8 cellular contexts compared by ENCODE assay signal in genomic region chr5:95822408-95823240, GRCh38. TPM values are rescaled to one million over a fixed set of nuclear protein-coding genes. Genes with fewer than 3 reads are reported as not detected.
DNase-seq lines count a peak whose midpoint lies in the region; ATAC-seq and TF ChIP-seq lines count a peak whose summit lies in the region.

Gene GLRX, minus strand, starts transcription at chr5:95822726. Its CDS starts 64 bp downstream, at chr5:95822662.

- peak; percentile 47 for DNase-seq in NCI-H510A treated with DMSO at 0.1 percent for 48 hours (lab: John Stamatoyannopoulos, UW)
- no peak for DNase-seq in NCI-H510A (lab: John Stamatoyannopoulos, UW)
- peak; percentile 87 for DNase-seq in GM23338 (ENCODE audit: low spot score)
- peak; percentile 86 for DNase-seq in mammary epithelial cell
- peak; percentile 76 for DNase-seq in sciatic nerve (ENCODE audit: low spot score)

- H3F3A ChIP-seq in GM23338 (replicated peaks; ENCODE audit: low read depth), result no peaks in the 10 kb centered on the region

- H3K27ac Mint-ChIP-seq in GM23338, result peak within 1 kb of the TSS; percentile 86

- TF ChIP-seq CTCF in GM23338 (conservative IDR thresholded peaks at IDR 0.05; ENCODE audit: low read depth in 2 of 2) (no peak), mammary epithelial cell (conservative IDR thresholded peaks at IDR 0.05 in 1 of 2, IDR thresholded peaks at IDR 0.05 in 1 of 2; ENCODE audit: extremely low read depth in 1 of 2, insufficient read depth in 1 of 2, low read depth in 1 of 2, low read length in 2 of 2) (no peak)

- H3K4me2 ChIP-seq in GM23338 (peak within 1 kb of the TSS; percentile 84), mammary epithelial cell (ENCODE audit: insufficient read depth, low read depth, low read length) (peak within 1 kb of the TSS; percentile 89)

- H3K4me1 Mint-ChIP-seq in GM23338, result peaks cover 40% of the 10 kb centered on the region

- dilution Hi-C loops in mammary epithelial cell (cut with HindIII; ENCODE audit: low sequenced_read_pairs), result no loop called here

- H3K9me3 ChIP-seq in KOPT-K1 (ENCODE audit: insufficient read depth, low read length, poor library complexity, severe bottlenecking) (no peaks in the 10 kb centered on the region), mammary epithelial cell (replicated peaks; ENCODE audit: insufficient read depth, low read length) (no peaks in the 10 kb centered on the region), iPS-18a (ENCODE audit: control insufficient read depth, low read depth, low read length) (no peaks in the 10 kb centered on the region)

- H3K36me3 ChIP-seq in GM23338 (ENCODE audit: insufficient read depth) (no peaks in the 10 kb centered on the region), KOPT-K1 (ENCODE audit: insufficient read depth, low read length) (peaks cover 13% of the 10 kb centered on the region), mammary epithelial cell (ENCODE audit: insufficient read depth, low read length) (no peaks in the 10 kb centered on the region), iPS-18a (ENCODE audit: control insufficient read depth, low read depth, low read length) (no peaks in the 10 kb centered on the region)

- peak within 1 kb of the TSS; percentile 29; the same call in 1 of the 2 replicates for H3K27ac ChIP-seq in GM23338 (ENCODE audit: low read depth)
- H3K27ac ChIP-seq in KOPT-K1 (ENCODE audit: low read depth, low read length, poor library complexity, severe bottlenecking), result peak within 1 kb of the TSS; percentile 93
- H3K27ac ChIP-seq in mammary epithelial cell (ENCODE audit: insufficient read depth, low read depth, low read length), result peak within 1 kb of the TSS; percentile 14
- H3K27ac ChIP-seq in iPS-18a (ENCODE audit: low read length), result no peak within 1 kb of the TSS

- H3K9ac ChIP-seq in mammary epithelial cell (ENCODE audit: insufficient read depth, low read length) (no peak within 1 kb of the TSS), iPS-18a (ENCODE audit: low read length) (peak within 1 kb of the TSS; percentile 64)

- no peaks in the 10 kb centered on the region for H3K9me2 ChIP-seq in GM23338 (ENCODE audit: insufficient read depth)

- H3K36me3 Mint-ChIP-seq in GM23338 (ENCODE audit: low read depth), result no peaks in the 10 kb centered on the region

- peak within 1 kb of the TSS; percentile 94 for H3K4me3 Mint-ChIP-seq in GM23338

- H4K20me1 ChIP-seq in GM23338 (replicated peaks; ENCODE audit: insufficient read depth) (no peaks in the 10 kb centered on the region), mammary epithelial cell (ENCODE audit: insufficient read depth, low read length) (no peaks in the 10 kb centered on the region)

- H3K27me3 Mint-ChIP-seq in GM23338 (ENCODE audit: insufficient read depth, low read depth, poor library complexity), result peaks cover 6% of the 10 kb centered on the region

- ATAC-seq in GM23338, result peak; percentile 86
- ATAC-seq in sciatic nerve, result peak; percentile 78

- H3K79me2 ChIP-seq in GM23338 (replicated peaks; ENCODE audit: insufficient read depth), result 0 out of 2 replicates have a peak, but pooled peaks cover 5% of the 10 kb centered on the region
- H3K79me2 ChIP-seq in mammary epithelial cell (ENCODE audit: insufficient read depth, low read length), result no peaks in the 10 kb centered on the region

- peaks cover 23% of the 10 kb centered on the region for H3K4me1 ChIP-seq in GM23338 (ENCODE audit: insufficient read depth)
- peaks cover 15% of the 10 kb centered on the region for H3K4me1 ChIP-seq in mammary epithelial cell (ENCODE audit: insufficient read depth, low read length)
- H3K4me1 ChIP-seq in iPS-18a (ENCODE audit: control insufficient read depth, low read depth, low read length), result peaks cover 29% of the 10 kb centered on the region

- H2AFZ ChIP-seq in GM23338 (peak within 1 kb of the TSS; percentile 97), mammary epithelial cell (ENCODE audit: low read depth, low read length) (peak within 1 kb of the TSS; percentile 97)

- WGBS in mammary epithelial cell (ENCODE audit: low coverage, missing lambda C conversion rate), result 1% methylated on average over 12 of the region's 14 CpGs

- CTCF ChIA-PET in mammary epithelial cell (lab: Charles Lee; ENCODE audit: low non-redundant PET), result no interaction called here

- in situ Hi-C loops in mammary epithelial cell (cut with MboI; ENCODE audit: low sequenced_read_pairs in 2 of 2), result no loop called here

- intact Hi-C loops in T-helper 1 cell treated with Interleukin-12 subunit alpha and Interleukin-12 subunit beta and Interleukin-4 antibody, amounts not matched to agents 30 ng/mL and 1 ng/mL, for 36 hours (cut with micrococcal nuclease), result loop anchor here (1.0 to 5.0 kb wide), 15 partner anchors 13 to 1710 kb away; partner anchors contain the start of genes ARSK, ERAP1, ERAP2 and LNPEP
- intact Hi-C loops in mammary epithelial cell (cut with micrococcal nuclease), result no loop called here
- intact Hi-C loops in sciatic nerve (cut with DNase I), result no loop called here

- BruUV-seq in mammary epithelial cell (replicated peaks; lab: Mats Ljungman, UMichigan), result no TSS peak

- no peaks in the 10 kb centered on the region for H3K27me3 ChIP-seq in GM23338 (ENCODE audit: insufficient read depth)
- no peaks in the 10 kb centered on the region for H3K27me3 ChIP-seq in mammary epithelial cell (ENCODE audit: insufficient read depth, low read length)
- no peaks in the 10 kb centered on the region for H3K27me3 ChIP-seq in iPS-18a (ENCODE audit: control insufficient read depth, insufficient read depth, low read length)

- no peaks in the 10 kb centered on the region for H3K9me3 Mint-ChIP-seq in GM23338

- H3K4me3 ChIP-seq in GM23338 (peak within 1 kb of the TSS; percentile 77), mammary epithelial cell (replicated peaks in 1 of 3; ENCODE audit: insufficient read depth in 1 of 3, low read depth in 2 of 3, low read length in 3 of 3) (peak within 1 kb of the TSS; percentile 54 to 68 (median 58)), iPS-18a (ENCODE audit: low read length) (peak within 1 kb of the TSS; percentile 86)

TF ChIP-seq in GM23338, 12 proteins besides CTCF, POLR2A, EP300 and RAD21 (continues in another document):
- TF ChIP-seq REST (IDR thresholded peaks at IDR 0.05; ENCODE audit: unreplicated experiment), result no peak

RNA-seq across cellular contexts. Expression of gene GLRX, which starts in this region (rescaled TPM):
- total RNA-seq in GM23338 (2014; rRNA removed; shearing (Covaris generic)), result 9.5 and 14.9 TPM in 2 replicates
- 42.2 and 42.9 TPM in 2 replicates for polyA plus RNA-seq in GM23338 (2016; fragmentation: Nextera tagmentation; extraction: Ambion mirVana)
- 56.4 and 65.9 TPM in 2 replicates for total RNA-seq in T-helper 1 cell treated with Interleukin-12 subunit alpha and Interleukin-12 subunit beta and Interleukin-4 antibody, amounts not matched to agents 30 ng/mL and 1 ng/mL, for 36 hours
- total RNA-seq in mammary epithelial cell, result 1 to 10 TPM; 3.5 to 8.3 TPM
- 8.4 TPM for polyA plus RNA-seq in mammary epithelial cell
- polyA minus RNA-seq in mammary epithelial cell, result not detected
- total RNA-seq in sciatic nerve, result 22.2 TPM
